In genomic region chr2:104656496-104657310, GRCh38 we compare ENCODE assay signal across 22 cellular contexts.
DNase-seq lines count a peak whose midpoint lies in the region; TF ChIP-seq lines count a peak whose summit lies in the region.
"Had no signal": no experiment of that assay in that cellular context is flagged by ENCODE, and none has a peak within 500 bp of the region (broad histone marks: within the 10 kb centered on the region; RNA-seq: fewer than 3 reads in every experiment).

No MANE protein-coding gene starts in this region.

- no peak for TF ChIP-seq CTCF in HL-60 (IDR thresholded peaks at IDR 0.05; ENCODE audit: insufficient read depth, low read length)
- TF ChIP-seq CTCF in epithelial cell of proximal tubule (conservative IDR thresholded peaks at IDR 0.05; ENCODE audit: low read depth, low read length): no peak
- TF ChIP-seq CTCF in Caco-2 (IDR thresholded peaks at IDR 0.05; ENCODE audit: insufficient read depth in 1 of 2, low read depth in 1 of 2, low read length in 1 of 2, severe bottlenecking in 1 of 2, unreplicated experiment in 1 of 2): no peak

- no peaks in the 10 kb centered on the region for H3K4me1 Mint-ChIP-seq in Caco-2 (ENCODE audit: low read depth, unreplicated experiment)
- H3K4me1 Mint-ChIP-seq: activated T-helper 17 cell treated with anti-CD3 and anti-CD28 coated beads, Interleukin-2, amount 50 U/mL, for 72 hours had no signal

- no peaks in the 10 kb centered on the region for H3K9me3 ChIP-seq in Caco-2
- H3K9me3 ChIP-seq: ovary, tibial nerve had no signal

- no TSS peak for BruUV-seq in Caco-2 (replicated peaks; lab: Mats Ljungman, UMichigan)

- H3K9me3 Mint-ChIP-seq in Caco-2 (ENCODE audit: unreplicated experiment): no peaks in the 10 kb centered on the region
- H3K9me3 Mint-ChIP-seq: activated CD4-positive, alpha-beta T cell treated with anti-CD3 and anti-CD28 coated beads, Interleukin-2, amount 10 ng/mL, durations not matched to agents 24 days and 14 days; activated naive CD8-positive, alpha-beta T cell treated with anti-CD3 and anti-CD28 coated beads for 36 hours had no signal

- no peak overlapping the region for H3K27ac Mint-ChIP-seq in Caco-2 (ENCODE audit: unreplicated experiment)
- H3K27ac Mint-ChIP-seq: activated CD4-positive, alpha-beta T cell treated with anti-CD3 and anti-CD28 coated beads, Interleukin-2, amount 10 ng/mL, durations not matched to agents 24 days and 14 days; activated naive CD8-positive, alpha-beta T cell treated with anti-CD3 and anti-CD28 coated beads for 36 hours; activated T-helper 17 cell treated with anti-CD3 and anti-CD28 coated beads, Interleukin-2, amount 50 U/mL, for 72 hours; immature natural killer cell had no signal

- peaks cover 26% of the 10 kb centered on the region for H3K27me3 Mint-ChIP-seq in Caco-2 (ENCODE audit: insufficient read depth, unreplicated experiment)

- H3K36me3 Mint-ChIP-seq in Caco-2 (ENCODE audit: insufficient read depth, unreplicated experiment): no peaks in the 10 kb centered on the region
- H3K36me3 Mint-ChIP-seq: activated naive CD8-positive, alpha-beta T cell treated with anti-CD3 and anti-CD28 coated beads for 36 hours; immature natural killer cell had no signal

- CTCF ChIA-PET in Caco-2 (lab: Charles Lee): no interaction called here

- no peaks in the 10 kb centered on the region for H3K4me1 ChIP-seq in Caco-2

- H3K4me3 Mint-ChIP-seq in Caco-2 (ENCODE audit: unreplicated experiment): no peak overlapping the region
- H3K4me3 Mint-ChIP-seq: activated CD4-positive, alpha-beta T cell treated with anti-CD3 and anti-CD28 coated beads, Interleukin-2, amount 10 ng/mL, durations not matched to agents 24 days and 14 days; activated naive CD8-positive, alpha-beta T cell treated with anti-CD3 and anti-CD28 coated beads for 36 hours; activated T-helper 17 cell treated with anti-CD3 and anti-CD28 coated beads, Interleukin-2, amount 50 U/mL, for 72 hours; immature natural killer cell had no signal

- peak overlapping the region; percentile 55 for H3K27ac ChIP-seq in HL-60 (replicated peaks)
- H3K27ac ChIP-seq: ovary, tibial nerve had no signal

- no peaks in the 10 kb centered on the region for H3K36me3 ChIP-seq in Caco-2 (ENCODE audit: control insufficient read depth, insufficient read depth, low read length)
- H3K36me3 ChIP-seq: ovary, tibial nerve had no signal

- no peak overlapping the region for H3K4me3 ChIP-seq in HL-60 (replicated peaks; ENCODE audit: insufficient read depth, low read length)
- H3K4me3 ChIP-seq in epithelial cell of proximal tubule (ENCODE audit: low read depth, low read length): peak overlapping the region; percentile 9
- no peak overlapping the region for H3K4me3 ChIP-seq in Caco-2 (ENCODE audit: low read depth, low read length)
- H3K4me3 ChIP-seq: K562, ovary, tibial nerve had no signal

- DNase-seq in GDM1 (lab: John Stamatoyannopoulos, UW): peak; percentile 18
- DNase-seq in HL-60 (ENCODE audit: low read depth in 1 of 2, low spot score in 1 of 2): peak in 1 of 2 experiments; percentile 12
- DNase-seq in epithelial cell of proximal tubule (ENCODE audit: low read depth): no peak
- DNase-seq in renal cortical epithelial cell (ENCODE audit: low read depth): peak; percentile 40
- DNase-seq in NCI-H345 treated with DMSO at 0.1 percent for 48 hours (lab: John Stamatoyannopoulos, UW; ENCODE audit: unreplicated experiment): no peak
- no peak for DNase-seq in Caco-2
- no peak for DNase-seq in activated CD4-positive, alpha-beta T cell treated with anti-CD3 and anti-CD28 coated beads for 4 hours
- DNase-seq: activated CD4-positive, alpha-beta T cell treated with anti-CD3 and anti-CD28 coated beads, Interleukin-2, amount 10 ng/mL, durations not matched to agents 24 days and 14 days; activated naive CD8-positive, alpha-beta T cell treated with anti-CD3 and anti-CD28 coated beads for 36 hours; Calu3; effector memory CD4-positive, alpha-beta T cell; immature natural killer cell; NCI-H187; NCI-H774; OCI-M1; ovary; SHP77 treated with DMSO at 0.1 percent for 48 hours; stimulated activated CD4-positive, alpha-beta T cell treated with anti-CD3 and anti-CD28 coated beads, Interleukin-2, amount 100 ng/mL, for 24 hours; stimulated activated naive CD4-positive, alpha-beta T cell had no signal

- H3K27me3 ChIP-seq in HL-60 (ENCODE audit: insufficient read depth, poor library complexity, severe bottlenecking) (no peaks in the 10 kb centered on the region), Caco-2 (replicated peaks; ENCODE audit: control insufficient read depth, insufficient read depth, low read length) (no peaks in the 10 kb centered on the region; the same call in 1 of the 2 replicates)
- H3K27me3 ChIP-seq: ovary had no signal

- intact Hi-C loops in Caco-2 (cut with micrococcal nuclease; ENCODE audit: unreplicated experiment): no loop called here

- POLR2A ChIA-PET in Caco-2 (lab: Charles Lee): no interaction called here

Comparison
In these comparisons a context has a peak if more than half of its experiments do, and no peak if none do; other contexts are left out.
1. DNase-seq: peak in GDM1 (single experiment) and renal cortical epithelial cell (single experiment); none in epithelial cell of proximal tubule (single experiment), NCI-H345 treated with DMSO at 0.1 percent for 48 hours (single experiment), Caco-2 (0 of 2) and activated CD4-positive, alpha-beta T cell treated with anti-CD3 and anti-CD28 coated beads for 4 hours (0 of 2).